20 cellular contexts compared by ENCODE assay signal in the genomic region with DNA sequence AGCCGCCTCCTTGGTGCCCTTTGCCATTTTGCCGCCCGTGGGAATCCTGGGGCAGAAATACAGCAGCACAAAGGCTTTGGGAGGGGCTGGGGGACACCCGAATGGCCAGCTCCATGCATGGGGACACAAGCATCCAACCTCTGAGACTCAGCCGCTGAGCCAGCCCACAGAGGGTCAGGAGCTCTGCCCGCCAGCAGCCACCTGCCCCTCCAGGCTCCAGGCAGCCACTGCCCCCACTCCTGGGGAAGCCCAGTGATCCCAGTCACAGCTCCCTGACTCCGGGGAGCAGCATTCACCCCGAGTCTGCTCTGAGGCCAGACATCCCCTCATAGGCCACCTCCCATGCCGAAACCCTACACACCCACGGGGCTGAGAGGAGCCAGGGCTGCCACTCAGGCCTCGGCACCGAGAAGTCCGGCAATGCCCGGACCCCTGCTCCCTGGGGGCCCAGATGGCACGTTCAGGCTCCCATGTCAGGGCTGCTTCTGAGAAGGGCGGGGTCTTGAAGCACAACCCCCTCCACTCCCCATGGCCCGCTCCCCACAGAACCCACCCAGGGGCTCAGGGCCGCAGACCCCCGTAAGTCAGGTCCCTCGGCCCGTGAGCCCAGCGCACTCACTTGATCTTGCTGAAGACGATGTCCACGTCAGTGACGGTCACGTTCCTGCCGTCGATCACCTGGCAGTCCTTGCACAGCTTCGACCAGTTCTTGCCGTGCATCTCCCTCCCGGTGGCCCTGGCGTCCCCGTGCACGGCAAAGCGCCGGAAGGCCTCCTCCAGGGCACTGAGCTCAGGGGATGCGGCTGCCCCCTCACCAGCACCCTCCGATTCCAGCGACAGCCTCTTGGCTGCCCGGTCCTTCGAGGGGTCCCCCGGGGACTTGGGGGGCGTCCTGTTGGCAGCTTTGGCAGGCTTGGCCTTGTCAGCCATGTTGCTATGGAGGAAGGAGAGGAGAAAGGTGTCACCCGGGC. TPM values are rescaled to one million over a fixed set of nuclear protein-coding genes. Genes with fewer than 3 reads are reported as not detected.
DNase-seq lines count a peak whose midpoint lies in the region; ATAC-seq, FAIRE-seq and TF ChIP-seq lines count a peak whose summit lies in the region.
"Had no signal": no experiment of that assay in that cellular context is flagged by ENCODE, and none has a peak within 500 bp of the region (broad histone marks: within the 10 kb centered on the region; RNA-seq: fewer than 3 reads in every experiment).

No MANE protein-coding gene starts in this region.

- FAIRE-seq in frontal cortex (lab: Jason Lieb, UNC) (no peak), H54 (lab: Jason Lieb, UNC) (no peak)
- FAIRE-seq: RCC 7860 had no signal

- WGBS in psoas muscle, 3 donors, result 83 to 84% (median 84%) methylated on average over 43 to 44 of the region's 44 CpGs

- no peak for TF ChIP-seq POLR2A in H54 (IDR thresholded peaks at IDR 0.05; ENCODE audit: low read depth, low read length)

- no peak overlapping the region for H3K4me3 ChIP-seq in H7 (ENCODE audit: insufficient read depth, low read depth, low read length)
- no peak overlapping the region for H3K4me3 ChIP-seq in psoas muscle
- H3K4me3 ChIP-seq: body of pancreas, mucosa of descending colon, thyroid gland had no signal

- no peaks in the 10 kb centered on the region for H3K36me3 ChIP-seq in H7 (replicated peaks; ENCODE audit: control insufficient read depth, insufficient read depth, low read length)
- H3K36me3 ChIP-seq in psoas muscle (ENCODE audit: insufficient read depth in 1 of 2, low read depth in 1 of 2), result no peaks in the 10 kb centered on the region
- H3K36me3 ChIP-seq: thyroid gland had no signal

- H3K27ac ChIP-seq in psoas muscle, result no peak overlapping the region
- H3K27ac ChIP-seq: 22Rv1, body of pancreas, thyroid gland had no signal

- no peak for TF ChIP-seq CTCF in psoas muscle (IDR thresholded peaks at IDR 0.05)

- ATAC-seq in psoas muscle, result no peak
- ATAC-seq: activated CD4-positive, CD25-positive, alpha-beta regulatory T cell treated with anti-CD3 and anti-CD28 coated beads, Interleukin-2, amount 50 U/mL, for 24 hours; body of pancreas; mucosa of descending colon; T-cell had no signal

- peaks cover 26% of the 10 kb centered on the region for H3K4me1 ChIP-seq in psoas muscle

- H3K9me3 ChIP-seq in psoas muscle, result no peaks in the 10 kb centered on the region
- H3K9me3 ChIP-seq: body of pancreas, mucosa of descending colon, thyroid gland had no signal

- no peaks in the 10 kb centered on the region for H3K27me3 ChIP-seq in H7 (ENCODE audit: control insufficient read depth, insufficient read depth, low read length)
- no peaks in the 10 kb centered on the region for H3K27me3 ChIP-seq in psoas muscle (ENCODE audit: insufficient read depth in 3 of 3, low read length in 2 of 3)
- H3K27me3 ChIP-seq: body of pancreas, thyroid gland had no signal

- intact Hi-C loops in cardiac septum (cut with DNase I), result no loop called here
- intact Hi-C loops in psoas muscle (cut with DNase I), result no loop called here

- DNase-seq in NCI-H1694 treated with DMSO at 0.1 percent for 48 hours (lab: John Stamatoyannopoulos, UW) (peak; percentile 48), NCI-H1694 (lab: John Stamatoyannopoulos, UW) (no peak), H7 (peak; percentile 67), cardiac septum (ENCODE audit: low spot score) (peak; percentile 73), psoas muscle (peak; percentile 13 to 38), frontal cortex (ENCODE audit: low spot score in 2 of 2) (no peak), H54 (ENCODE audit: insufficient read length, low spot score) (no peak), epidermal melanocyte (ENCODE audit: insufficient read length, low spot score) (no peak)
- DNase-seq: CD4-positive, CD25-positive, alpha-beta regulatory T cell; effector memory CD4-positive, alpha-beta T cell; Kasumi-1; mucosa of descending colon; NCI-H1436 treated with DMSO at 0.1 percent for 48 hours; NCI-H774; thyroid gland had no signal

RNA-seq across cellular contexts. Expression of gene TPPP, which starts 15.7 kb away (rescaled TPM):
- total RNA-seq in H7 (2014; rRNA removed; shearing (Covaris generic)), result 0.31 and 0.92 TPM in 2 replicates
- 7.3 TPM for total RNA-seq in cardiac septum
- 10 to 100 TPM in 1 of 4 donors, 1 to 10 TPM in 3; 3.1 to 11.0 (median 5.3) TPM for total RNA-seq in psoas muscle
- polyA plus RNA-seq in psoas muscle, result 1 to 10 TPM; 1.8 to 3.3 (median 2.0) TPM
- total RNA-seq in frontal cortex, result 13.5 TPM

Comparison
In these comparisons a context has a peak if more than half of its experiments do, and no peak if none do; other contexts are left out.
1. DNase-seq: peak in NCI-H1694 treated with DMSO at 0.1 percent for 48 hours (single experiment), H7 (single experiment), cardiac septum (single experiment) and psoas muscle (2 of 2); none in NCI-H1694 (single experiment), frontal cortex (0 of 2), H54 (single experiment) and epidermal melanocyte (single experiment).